Comparison of ENCODE assay signal across 6 cellular contexts in the genomic region with DNA sequence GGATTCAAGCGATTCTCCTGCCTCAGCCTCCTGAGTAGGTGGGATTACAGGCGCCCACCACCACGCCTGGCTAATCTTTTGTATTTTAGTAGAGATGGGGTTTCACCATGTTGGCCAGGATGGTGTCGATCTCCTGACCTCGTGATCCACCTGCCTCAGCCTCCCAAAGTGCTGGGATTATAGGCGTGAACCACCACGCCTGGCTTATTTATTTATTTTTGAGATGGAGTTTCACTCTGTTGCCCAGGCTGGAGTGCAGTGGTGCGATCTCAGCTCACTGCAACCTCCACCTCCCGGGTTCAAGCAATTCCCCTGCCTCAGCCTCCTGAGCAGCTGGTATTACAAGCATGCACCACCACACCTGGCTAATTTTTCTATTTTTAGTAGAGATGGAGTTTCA. TPM values are rescaled to one million over a fixed set of nuclear protein-coding genes. Genes with fewer than 3 reads are reported as not detected.
DNase-seq lines count a peak whose midpoint lies in the region; ATAC-seq and TF ChIP-seq lines count a peak whose summit lies in the region.
"Not testable (repeated sequence)": the region's sequence is repeated elsewhere in the genome, so short reads cannot be mapped to it uniquely, and the experiment has no call there.

No MANE protein-coding gene starts in this region.

- TF ChIP-seq CTCF in 22Rv1 (IDR thresholded peaks at IDR 0.05); GM23338 (conservative IDR thresholded peaks at IDR 0.05; ENCODE audit: low read depth in 2 of 2); RWPE1 (conservative IDR thresholded peaks at IDR 0.05; ENCODE audit: low read depth); MCF 10A (IDR thresholded peaks at IDR 0.05; ENCODE audit: unreplicated experiment); neural progenitor cell (IDR thresholded peaks at IDR 0.05): not testable (repeated sequence)

- not testable (repeated sequence) for H3K27ac Mint-ChIP-seq in GM23338; MCF 10A (ENCODE audit: low read depth, unreplicated experiment)
- H3K27ac Mint-ChIP-seq in activated naive CD4-positive, alpha-beta T cell treated with anti-CD3 and anti-CD28 coated beads, Interleukin-2, amount 10 ng/mL, durations not matched to agents 7 days and 5 days, result peak overlapping the region; percentile 73
- H3K27ac Mint-ChIP-seq in neural progenitor cell, result peak overlapping the region; percentile 21

- POLR2A ChIA-PET in RWPE1 (lab: Yijun Ruan, JAX; ENCODE audit: low non-redundant PET), result not testable (repeated sequence)
- POLR2A ChIA-PET in MCF 10A (lab: Yijun Ruan, JAX), result interaction anchor here (0.9 to 1.3 kb wide), 3 partner anchors 19 to 99 kb away, joined by 3 read pairs; no protein-coding TSS in a partner anchor

- not testable (repeated sequence) for ATAC-seq in GM23338

- not testable (repeated sequence) for H4K20me1 ChIP-seq in GM23338 (replicated peaks; ENCODE audit: insufficient read depth); neural progenitor cell (ENCODE audit: low read depth)

- H3K9ac ChIP-seq in neural progenitor cell, result not testable (repeated sequence)

- not testable (repeated sequence) for H3K27me3 Mint-ChIP-seq in GM23338 (ENCODE audit: insufficient read depth, low read depth, poor library complexity); activated naive CD4-positive, alpha-beta T cell treated with anti-CD3 and anti-CD28 coated beads, Interleukin-2, amount 10 ng/mL, durations not matched to agents 7 days and 5 days; MCF 10A (ENCODE audit: insufficient read depth, unreplicated experiment); neural progenitor cell (ENCODE audit: insufficient read depth, low read depth)

- H2AFZ ChIP-seq in GM23338; neural progenitor cell (replicated peaks): not testable (repeated sequence)

- not testable (repeated sequence) for DNase-seq in GM23338 (ENCODE audit: low spot score); RWPE1 (ENCODE audit: low spot score); activated naive CD4-positive, alpha-beta T cell treated with anti-CD3 and anti-CD28 coated beads, Interleukin-2, amount 10 ng/mL, durations not matched to agents 7 days and 5 days; MCF 10A (ENCODE audit: unreplicated experiment); neural progenitor cell (ENCODE audit: low spot score)

- CTCF ChIA-PET in RWPE1 (lab: Yijun Ruan, JAX), result interaction anchor here (2.2 kb wide), 1 partner anchor 79 kb away, joined by 22 read pairs; no protein-coding TSS in a partner anchor
- CTCF ChIA-PET in activated naive CD4-positive, alpha-beta T cell treated with anti-CD3 and anti-CD28 coated beads, Interleukin-2, amount 10 ng/mL, durations not matched to agents 7 days and 5 days (lab: Charles Lee), result interaction anchor here (4.4 kb wide), 1 partner anchor 78 kb away, joined by 29 read pairs; no protein-coding TSS in a partner anchor
- CTCF ChIA-PET in MCF 10A (lab: Yijun Ruan, JAX), result interaction anchor here (1.0 kb wide), 1 partner anchor 41 kb away, joined by 3 read pairs; no protein-coding TSS in a partner anchor

- not testable (repeated sequence) for H3K4me3 ChIP-seq in GM23338, neural progenitor cell

- H3K36me3 ChIP-seq in GM23338 (ENCODE audit: insufficient read depth); neural progenitor cell: not testable (repeated sequence)

- H3K9me2 ChIP-seq in GM23338 (ENCODE audit: insufficient read depth), result not testable (repeated sequence)

- not testable (repeated sequence) for H3K4me3 Mint-ChIP-seq in GM23338; activated naive CD4-positive, alpha-beta T cell treated with anti-CD3 and anti-CD28 coated beads, Interleukin-2, amount 10 ng/mL, durations not matched to agents 7 days and 5 days; MCF 10A (ENCODE audit: unreplicated experiment); neural progenitor cell

- TSS peak; percentile 37 for BruUV-seq in MCF 10A (replicated peaks; lab: Mats Ljungman, UMichigan)

- H3K36me3 Mint-ChIP-seq in GM23338 (ENCODE audit: low read depth) (peaks cover 10% of the 10 kb centered on the region; the same call in 2 of the 3 replicates), MCF 10A (ENCODE audit: insufficient read depth, unreplicated experiment) (peaks cover 88% of the 10 kb centered on the region)
- not testable (repeated sequence) for H3K36me3 Mint-ChIP-seq in activated naive CD4-positive, alpha-beta T cell treated with anti-CD3 and anti-CD28 coated beads, Interleukin-2, amount 10 ng/mL, durations not matched to agents 7 days and 5 days; neural progenitor cell

- not testable (repeated sequence) for H3F3A ChIP-seq in GM23338 (replicated peaks; ENCODE audit: low read depth)
- peaks cover 15% of the 10 kb centered on the region for H3F3A ChIP-seq in neural progenitor cell (ENCODE audit: low read depth)

- not testable (repeated sequence) for H3K4me1 ChIP-seq in GM23338 (ENCODE audit: insufficient read depth); neural progenitor cell

- not testable (repeated sequence) for H3K4me1 Mint-ChIP-seq in GM23338; activated naive CD4-positive, alpha-beta T cell treated with anti-CD3 and anti-CD28 coated beads, Interleukin-2, amount 10 ng/mL, durations not matched to agents 7 days and 5 days; MCF 10A (ENCODE audit: insufficient read depth, unreplicated experiment); neural progenitor cell

- not testable (repeated sequence) for H3K9me3 ChIP-seq in neural progenitor cell (ENCODE audit: low read depth)

- H3K4me2 ChIP-seq in GM23338, neural progenitor cell: not testable (repeated sequence)

- H3K27me3 ChIP-seq in GM23338 (ENCODE audit: insufficient read depth); neural progenitor cell: not testable (repeated sequence)

- H3K27ac ChIP-seq in 22Rv1 (peak overlapping the region; percentile 98), GM23338 (ENCODE audit: low read depth) (0 out of 2 replicates have a peak overlapping the region, but pooled peaks have one; percentile 50), RWPE1 (peak overlapping the region; percentile 100)
- H3K27ac ChIP-seq in neural progenitor cell, result not testable (repeated sequence)

- H3K9me3 Mint-ChIP-seq in GM23338; activated naive CD4-positive, alpha-beta T cell treated with anti-CD3 and anti-CD28 coated beads, Interleukin-2, amount 10 ng/mL, durations not matched to agents 7 days and 5 days; MCF 10A (ENCODE audit: unreplicated experiment); neural progenitor cell: not testable (repeated sequence)

- intact Hi-C loops in MCF 10A (cut with micrococcal nuclease), result loop anchor here (5.0 kb wide), 1 partner anchor 78 kb away; no protein-coding TSS in a partner anchor

- not testable (repeated sequence) for H3K79me2 ChIP-seq in GM23338 (replicated peaks; ENCODE audit: insufficient read depth); neural progenitor cell (ENCODE audit: low read depth)

RNA-seq across cellular contexts. Expression of gene GPX4, which starts 10.9 kb away (rescaled TPM):
- total RNA-seq in GM23338 (2014; rRNA removed; shearing (Covaris generic)), result 284 and 351 TPM in 2 replicates
- polyA plus RNA-seq in GM23338 (2016; fragmentation: Nextera tagmentation; extraction: Ambion mirVana), result 543 and 573 TPM in 2 replicates
- total RNA-seq in MCF 10A (2022), result 179 and 191 TPM in 2 replicates
- 289 and 439 TPM in 2 replicates for total RNA-seq in neural progenitor cell (ENCODE audit: low replicate concordance)

RNA-seq across cellular contexts. Expression of gene POLR2E, which starts 19.6 kb away (rescaled TPM):
- 257 and 303 TPM in 2 replicates for total RNA-seq in GM23338 (2014; rRNA removed; shearing (Covaris generic))
- 254 and 286 TPM in 2 replicates for polyA plus RNA-seq in GM23338 (2016; fragmentation: Nextera tagmentation; extraction: Ambion mirVana)
- total RNA-seq in MCF 10A (2022) (184 and 201 TPM in 2 replicates), neural progenitor cell (ENCODE audit: low replicate concordance) (98.8 and 197 TPM in 2 replicates)

RNA-seq across cellular contexts. Expression of gene ARHGAP45, which starts 47.8 kb away (rescaled TPM):
- total RNA-seq in GM23338 (2014; rRNA removed; shearing (Covaris generic)), result 56.0 and 71.8 TPM in 2 replicates
- polyA plus RNA-seq in GM23338 (2016; fragmentation: Nextera tagmentation; extraction: Ambion mirVana), result 24.7 and 28.3 TPM in 2 replicates
- total RNA-seq in MCF 10A (2022), result 11.9 and 15.3 TPM in 2 replicates
- 9.6 and 18.2 TPM in 2 replicates for total RNA-seq in neural progenitor cell (ENCODE audit: low replicate concordance)

RNA-seq across cellular contexts. Expression of gene SBNO2, which starts 59.3 kb away (rescaled TPM):
- 28.0 and 35.4 TPM in 2 replicates for total RNA-seq in GM23338 (2014; rRNA removed; shearing (Covaris generic))
- 6.3 and 6.9 TPM in 2 replicates for polyA plus RNA-seq in GM23338 (2016; fragmentation: Nextera tagmentation; extraction: Ambion mirVana)
- total RNA-seq in MCF 10A (2022) (99.6 and 123 TPM in 2 replicates), neural progenitor cell (ENCODE audit: low replicate concordance) (3.3 and 16.2 TPM in 2 replicates)
